9 cellular contexts compared by ENCODE assay signal in the genomic region with DNA sequence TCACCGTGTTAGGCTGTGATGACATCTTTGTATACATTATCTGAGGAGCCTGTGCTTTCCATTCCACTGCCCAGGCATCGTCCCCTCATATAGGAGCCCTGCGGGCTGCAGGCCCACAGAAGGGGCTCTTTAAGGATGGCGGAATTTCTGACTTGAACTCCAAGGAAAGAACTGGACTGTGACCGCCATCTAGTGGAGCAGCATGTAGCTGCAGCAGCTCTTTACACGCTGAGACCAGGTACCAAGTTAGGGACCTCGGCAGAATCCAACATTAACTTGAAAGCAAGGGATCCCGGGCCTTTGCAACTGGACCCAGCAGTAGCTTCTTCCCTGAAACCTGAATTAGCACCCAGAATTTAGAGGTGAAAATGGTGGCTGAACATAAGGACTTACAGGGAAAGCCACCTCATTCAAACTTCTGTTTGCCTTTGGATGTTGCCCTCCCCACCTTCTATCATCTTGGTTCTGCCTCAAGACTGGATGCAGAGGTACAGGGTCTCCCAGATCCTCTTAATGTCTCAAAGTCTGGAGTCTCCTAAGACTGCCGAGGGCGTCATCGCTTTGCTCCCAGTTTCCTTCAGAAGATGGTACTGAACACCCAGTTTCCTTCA.
DNase-seq lines count a peak whose midpoint lies in the region; ATAC-seq, FAIRE-seq and TF ChIP-seq lines count a peak whose summit lies in the region.
"Had no signal": no experiment of that assay in that cellular context is flagged by ENCODE, and none has a peak within 500 bp of the region (broad histone marks: within the 10 kb centered on the region; RNA-seq: fewer than 3 reads in every experiment).

No MANE protein-coding gene starts in this region.

- no peaks in the 10 kb centered on the region for H3K4me1 Mint-ChIP-seq in naive thymus-derived CD8-positive, alpha-beta T cell

- no peak overlapping the region for H3K4me3 Mint-ChIP-seq in naive thymus-derived CD8-positive, alpha-beta T cell
- H3K4me3 Mint-ChIP-seq: effector memory CD8-positive, alpha-beta T cell had no signal

- H3K36me3 Mint-ChIP-seq in naive thymus-derived CD8-positive, alpha-beta T cell: no peaks in the 10 kb centered on the region

- no peaks in the 10 kb centered on the region for H3K9me3 ChIP-seq in mucosa of descending colon

- peak; percentile 96 for TF ChIP-seq CTCF in epithelial cell of esophagus (IDR thresholded peaks at IDR 0.05; ENCODE audit: insufficient read depth, low read depth, low read length, missing control alignments)
- peak; percentile 69 for TF ChIP-seq CTCF in mucosa of descending colon (IDR thresholded peaks at IDR 0.05)

- H3K36me3 ChIP-seq in mucosa of descending colon (ENCODE audit: low read depth): no peaks in the 10 kb centered on the region

- no peaks in the 10 kb centered on the region for H3K4me1 ChIP-seq in mucosa of descending colon (ENCODE audit: low read depth)

- intact Hi-C loops in mucosa of descending colon (cut with DNase I, micrococcal nuclease): no loop called here

- no peak for FAIRE-seq in urothelium cell line (lab: Jason Lieb, UNC)

- no peaks in the 10 kb centered on the region for H3K9me3 Mint-ChIP-seq in naive thymus-derived CD8-positive, alpha-beta T cell
- H3K9me3 Mint-ChIP-seq: effector memory CD8-positive, alpha-beta T cell had no signal

- ATAC-seq in mucosa of descending colon: peak; percentile 55
- no peak for ATAC-seq in naive thymus-derived CD8-positive, alpha-beta T cell
- ATAC-seq: effector memory CD8-positive, alpha-beta T cell had no signal

- H3K4me3 ChIP-seq in epithelial cell of esophagus (ENCODE audit: low read length) (no peak overlapping the region), mucosa of descending colon (no peak overlapping the region)

- peak; percentile 5 for DNase-seq in stimulated activated naive CD4-positive, alpha-beta T cell treated with Interleukin-2 at 50 U/mL for 16 hours (lab: John Stamatoyannopoulos, UW)
- no peak for DNase-seq in stimulated activated naive CD4-positive, alpha-beta T cell (lab: John Stamatoyannopoulos, UW)
- DNase-seq in NCI-H1092 treated with DMSO at 0.1 percent for 48 hours (lab: John Stamatoyannopoulos, UW) (peak; percentile 60), SKM-1 (lab: John Stamatoyannopoulos, UW; ENCODE audit: unreplicated experiment) (peak; percentile 13), epithelial cell of esophagus (ENCODE audit: low read depth) (peak; percentile 73), mucosa of descending colon (peak in 2 of 3 donors; percentile 37 to 62), urothelium cell line (ENCODE audit: low spot score) (peak; percentile 77)
- no peak for DNase-seq in naive thymus-derived CD8-positive, alpha-beta T cell

- POLR2A ChIA-PET in naive thymus-derived CD8-positive, alpha-beta T cell (lab: Charles Lee): no interaction called here

- no peak overlapping the region for H3K27ac Mint-ChIP-seq in naive thymus-derived CD8-positive, alpha-beta T cell
- H3K27ac Mint-ChIP-seq: effector memory CD8-positive, alpha-beta T cell had no signal

- H3K27me3 Mint-ChIP-seq in naive thymus-derived CD8-positive, alpha-beta T cell: peaks cover 12 to 45% (median 24%) of the 10 kb centered on the region in 5 donors

Comparison
In these comparisons a context has a peak if more than half of its experiments do, and no peak if none do; other contexts are left out.
1. DNase-seq: peak in stimulated activated naive CD4-positive, alpha-beta T cell treated with Interleukin-2 at 50 U/mL for 16 hours (single experiment), NCI-H1092 treated with DMSO at 0.1 percent for 48 hours (single experiment), SKM-1 (single experiment), epithelial cell of esophagus (single experiment), mucosa of descending colon (2 of 3) and urothelium cell line (single experiment); none in stimulated activated naive CD4-positive, alpha-beta T cell (0 of 6) and naive thymus-derived CD8-positive, alpha-beta T cell (0 of 10).